8 cellular contexts compared by ENCODE assay signal in the genomic region with DNA sequence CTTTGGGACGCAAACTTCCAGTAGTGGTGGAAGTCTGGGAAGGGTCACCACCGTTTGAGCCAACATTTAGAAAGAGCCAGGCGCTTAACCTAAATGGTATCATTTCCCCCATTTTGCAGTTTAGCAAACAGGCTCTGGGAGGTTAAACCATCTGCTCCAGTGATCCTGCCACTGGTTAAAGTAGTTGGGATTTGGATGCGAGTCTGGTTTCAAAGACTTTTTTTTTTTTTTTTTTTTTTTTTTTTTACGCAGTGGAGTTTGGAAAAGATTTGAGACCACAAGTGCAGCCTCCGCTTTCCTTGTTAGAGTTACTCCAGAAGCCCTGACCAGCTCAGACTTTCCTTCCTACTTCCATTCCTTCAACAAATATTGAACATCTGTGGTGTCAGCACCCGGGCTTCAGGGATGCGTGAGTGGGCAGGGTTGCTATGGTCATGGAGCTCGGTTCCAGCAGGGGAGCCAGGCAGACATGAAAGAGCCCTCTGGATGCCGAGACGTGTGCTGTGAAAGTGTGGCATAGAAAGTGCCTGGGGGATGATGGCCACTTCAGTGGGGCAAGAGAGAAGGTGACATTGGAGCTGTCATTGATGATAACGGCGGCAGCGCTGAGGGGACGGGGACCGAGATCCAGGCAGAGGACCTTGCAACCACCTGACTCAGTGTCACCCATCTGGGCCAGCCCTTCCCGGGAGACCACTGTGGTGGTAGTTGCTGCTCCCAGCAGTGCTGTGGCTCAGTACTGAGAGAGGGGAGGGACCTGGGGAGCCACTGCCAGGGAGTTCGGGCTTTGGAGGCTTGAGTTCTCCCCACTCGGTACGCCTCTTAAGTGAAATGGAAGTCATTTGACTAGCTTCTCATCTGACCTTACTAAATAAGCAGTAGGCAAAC. TPM values are rescaled to one million over a fixed set of nuclear protein-coding genes. Genes with fewer than 3 reads are reported as not detected.
DNase-seq lines count a peak whose midpoint lies in the region; ATAC-seq lines count a peak whose summit lies in the region.

No MANE protein-coding gene starts in this region.

- no peaks in the 10 kb centered on the region for H3K36me3 ChIP-seq in KOPT-K1 (ENCODE audit: insufficient read depth, low read length)

- H3K27ac Mint-ChIP-seq in activated CD8-positive, alpha-beta T cell treated with anti-CD3 and anti-CD28 coated beads, Interleukin-2, amount 10 ng/mL, durations not matched to agents 7 days and 5 days, result peak overlapping the region; percentile 94

- peak overlapping the region; percentile 93 for H3K27ac ChIP-seq in KOPT-K1 (ENCODE audit: low read depth, low read length, poor library complexity, severe bottlenecking)

- H3K27me3 Mint-ChIP-seq in activated CD8-positive, alpha-beta T cell treated with anti-CD3 and anti-CD28 coated beads, Interleukin-2, amount 10 ng/mL, durations not matched to agents 7 days and 5 days (ENCODE audit: low read depth), result peaks cover 16% of the 10 kb centered on the region

- H3K9me3 ChIP-seq in KOPT-K1 (ENCODE audit: insufficient read depth, low read length, poor library complexity, severe bottlenecking), result no peaks in the 10 kb centered on the region

- CTCF ChIA-PET in activated CD8-positive, alpha-beta T cell treated with anti-CD3 and anti-CD28 coated beads, Interleukin-2, amount 10 ng/mL, durations not matched to agents 7 days and 5 days (lab: Charles Lee), result interaction anchor here (1.1 kb wide), 1 partner anchor 57 kb away, joined by 3 read pairs; no protein-coding TSS in a partner anchor

- POLR2A ChIA-PET in activated CD8-positive, alpha-beta T cell treated with anti-CD3 and anti-CD28 coated beads, Interleukin-2, amount 10 ng/mL, durations not matched to agents 7 days and 5 days (lab: Charles Lee), result interaction anchor here (0.6 to 1.1 kb wide), 6 partner anchors 79 to 389 kb away, joined by 3 to 6 read pairs (median 3); no protein-coding TSS in a partner anchor

- peaks cover 31% of the 10 kb centered on the region for H3K4me1 Mint-ChIP-seq in activated CD8-positive, alpha-beta T cell treated with anti-CD3 and anti-CD28 coated beads, Interleukin-2, amount 10 ng/mL, durations not matched to agents 7 days and 5 days (ENCODE audit: low read depth)

- peaks cover 4% of the 10 kb centered on the region for H3K36me3 Mint-ChIP-seq in activated CD8-positive, alpha-beta T cell treated with anti-CD3 and anti-CD28 coated beads, Interleukin-2, amount 10 ng/mL, durations not matched to agents 7 days and 5 days (ENCODE audit: low read depth)

- DNase-seq in ELF-1 (ENCODE audit: low read depth, low spot score) (peak; percentile 55), Right ventricle myocardium superior (no peak), pons (ENCODE audit: low spot score) (peak; percentile 50), ecto neural progenitor cell (ENCODE audit: low spot score) (no peak)
- DNase-seq in activated CD8-positive, alpha-beta T cell treated with anti-CD3 and anti-CD28 coated beads, Interleukin-2, amount 10 ng/mL, durations not matched to agents 7 days and 5 days, result peak; percentile 44

- no peak for ATAC-seq in activated CD8-positive, alpha-beta T cell treated with anti-CD3 and anti-CD28 coated beads, Interleukin-2, amount 10 ng/mL, durations not matched to agents 7 days and 5 days
- ATAC-seq in Right ventricle myocardium superior (ENCODE audit: poor library complexity), result peak; percentile 4
- ATAC-seq in GM19324 (IDR thresholded peaks at IDR 0.05; ENCODE audit: low FRiP score, unreplicated experiment), result no peak
- ATAC-seq in GM19397 (IDR thresholded peaks at IDR 0.05; ENCODE audit: unreplicated experiment), result no peak

- no peaks in the 10 kb centered on the region for H3K9me3 Mint-ChIP-seq in activated CD8-positive, alpha-beta T cell treated with anti-CD3 and anti-CD28 coated beads, Interleukin-2, amount 10 ng/mL, durations not matched to agents 7 days and 5 days (ENCODE audit: insufficient read depth)

- intact Hi-C loops in Right ventricle myocardium superior (cut with DNase I), result no loop called here

- H3K4me3 Mint-ChIP-seq in activated CD8-positive, alpha-beta T cell treated with anti-CD3 and anti-CD28 coated beads, Interleukin-2, amount 10 ng/mL, durations not matched to agents 7 days and 5 days, result peak overlapping the region; percentile 87

RNA-seq across cellular contexts. Expression of a gene that starts 1.1 kb away (rescaled TPM):
- not detected for total RNA-seq in activated CD8-positive, alpha-beta T cell treated with anti-CD3 and anti-CD28 coated beads, Interleukin-2, amount 10 ng/mL, durations not matched to agents 7 days and 5 days
- total RNA-seq in Right ventricle myocardium superior, result not detected

RNA-seq across cellular contexts. Expression of a gene that starts 15.7 kb away (rescaled TPM):
- total RNA-seq in activated CD8-positive, alpha-beta T cell treated with anti-CD3 and anti-CD28 coated beads, Interleukin-2, amount 10 ng/mL, durations not matched to agents 7 days and 5 days, result under 1 TPM; 0.21 to 0.32 TPM
- 0.11 TPM for total RNA-seq in Right ventricle myocardium superior

Comparison
In these comparisons a context has a peak if more than half of its experiments do, and no peak if none do; other contexts are left out.
1. DNase-seq: peak in ELF-1 (single experiment), activated CD8-positive, alpha-beta T cell treated with anti-CD3 and anti-CD28 coated beads, Interleukin-2, amount 10 ng/mL, durations not matched to agents 7 days and 5 days (single experiment) and pons (single experiment); none in Right ventricle myocardium superior (single experiment) and ecto neural progenitor cell (single experiment).